18 cellular contexts compared by ENCODE assay signal in the genomic region with DNA sequence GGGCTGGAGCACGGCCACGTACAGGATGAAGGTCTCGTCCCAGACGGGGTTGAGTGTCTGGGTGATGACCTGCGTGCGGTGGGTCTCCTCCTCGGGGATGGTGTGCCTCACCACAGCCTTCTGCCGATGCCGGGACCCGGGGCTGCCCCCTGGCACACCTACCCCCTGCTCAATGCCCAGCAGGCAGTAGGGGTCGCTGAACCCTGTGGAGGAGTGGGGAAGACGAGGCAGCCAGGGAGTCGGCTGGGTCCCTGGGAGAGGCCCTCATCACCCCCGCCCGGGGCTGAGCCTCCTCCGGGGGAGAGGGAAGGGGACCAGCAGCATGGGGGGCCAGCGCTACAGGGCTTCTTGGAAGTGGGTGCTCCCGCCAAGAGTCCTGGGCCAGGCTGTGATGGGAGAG. TPM values are rescaled to one million over a fixed set of nuclear protein-coding genes. Genes with fewer than 3 reads are reported as not detected.
A peak's percentile ranks its signal among the peaks of the same experiment; 100 is the strongest.
DNase-seq lines count a peak whose midpoint lies in the region; ATAC-seq and TF ChIP-seq lines count a peak whose summit lies in the region.
"Had no signal": no experiment of that assay in that cellular context is flagged by ENCODE, and none has a peak within 500 bp of the region (broad histone marks: within the 10 kb centered on the region; RNA-seq: fewer than 3 reads in every experiment).

No MANE protein-coding gene starts in this region.

- H4K91ac ChIP-seq in mesenchymal stem cell (ENCODE audit: low read length), result peak overlapping the region; percentile 53

- H3K27ac Mint-ChIP-seq in stimulated activated naive CD8-positive, alpha-beta T cell treated with anti-CD3 and anti-CD28 coated beads, Interleukin-15, Interleukin-2, amounts not matched to agents 100 ng/mL and 50 ng/mL, for 24 hours, result peak overlapping the region; percentile 74
- peak overlapping the region; percentile 97 for H3K27ac Mint-ChIP-seq in activated CD8-positive, alpha-beta T cell treated with anti-CD3 and anti-CD28 coated beads, Interleukin-2, amount 10 ng/mL, durations not matched to agents 7 days and 5 days
- H3K27ac Mint-ChIP-seq: GM23338 had no signal

- H2BK120ac ChIP-seq in mesenchymal stem cell (ENCODE audit: low read depth, low read length), result no peak overlapping the region

- H3K27ac ChIP-seq in mesenchymal stem cell (ENCODE audit: low read length, poor library complexity, severe bottlenecking) (no peak overlapping the region), upper lobe of right lung (peak overlapping the region; percentile 90), dorsolateral prefrontal cortex (no peak overlapping the region), SJCRH30 (no peak overlapping the region)
- H3K27ac ChIP-seq: testis had no signal

- H3K4me1 ChIP-seq in mesenchymal stem cell (ENCODE audit: control insufficient read depth, insufficient read depth, low read depth, low read length) (peaks cover 22% of the 10 kb centered on the region), upper lobe of right lung (peaks cover 34% of the 10 kb centered on the region), SJCRH30 (peaks cover 17% of the 10 kb centered on the region; the same call in 1 of the 2 replicates)

- no peak for TF ChIP-seq CTCF in upper lobe of right lung (IDR thresholded peaks at IDR 0.05)
- no peak for TF ChIP-seq CTCF in dorsolateral prefrontal cortex (IDR thresholded peaks at IDR 0.05 in 54 of 56, conservative IDR thresholded peaks at IDR 0.05 in 2 of 56; ENCODE audit: low read depth in 1 of 56, partially characterized antibody in 56 of 56)

- ATAC-seq in stimulated activated naive CD8-positive, alpha-beta T cell treated with anti-CD3 and anti-CD28 coated beads, Interleukin-15, Interleukin-2, amounts not matched to agents 100 U/mL and 50 U/mL, for 24 hours, result no peak
- no peak for ATAC-seq in activated CD8-positive, alpha-beta T cell treated with anti-CD3 and anti-CD28 coated beads, Interleukin-2, amount 10 ng/mL, durations not matched to agents 7 days and 5 days
- ATAC-seq in upper lobe of right lung, result no peak
- ATAC-seq: GM23338, left cardiac atrium had no signal

- no peak overlapping the region for H3K9ac ChIP-seq in mesenchymal stem cell (ENCODE audit: low read length)

- H3K27me3 Mint-ChIP-seq in stimulated activated naive CD8-positive, alpha-beta T cell treated with anti-CD3 and anti-CD28 coated beads, Interleukin-15, Interleukin-2, amounts not matched to agents 100 ng/mL and 50 ng/mL, for 24 hours, result no peaks in the 10 kb centered on the region
- no peaks in the 10 kb centered on the region for H3K27me3 Mint-ChIP-seq in activated CD8-positive, alpha-beta T cell treated with anti-CD3 and anti-CD28 coated beads, Interleukin-2, amount 10 ng/mL, durations not matched to agents 7 days and 5 days (ENCODE audit: low read depth)

- H3K79me1 ChIP-seq in mesenchymal stem cell (replicated peaks; ENCODE audit: low read length, poor library complexity, severe bottlenecking), result peaks cover 3% of the 10 kb centered on the region

- no peak overlapping the region for H2AK5ac ChIP-seq in mesenchymal stem cell (ENCODE audit: low read length, severe bottlenecking)

- H3K36me3 Mint-ChIP-seq in stimulated activated naive CD8-positive, alpha-beta T cell treated with anti-CD3 and anti-CD28 coated beads, Interleukin-15, Interleukin-2, amounts not matched to agents 100 ng/mL and 50 ng/mL, for 24 hours (ENCODE audit: low read depth), result peaks cover 15% of the 10 kb centered on the region
- H3K36me3 Mint-ChIP-seq in activated CD8-positive, alpha-beta T cell treated with anti-CD3 and anti-CD28 coated beads, Interleukin-2, amount 10 ng/mL, durations not matched to agents 7 days and 5 days (ENCODE audit: low read depth), result peaks cover 53% of the 10 kb centered on the region

- no peak overlapping the region for H2AFZ ChIP-seq in mesenchymal stem cell (ENCODE audit: low read depth, low read length)
- H2AFZ ChIP-seq: GM23338 had no signal

- H3K36me3 ChIP-seq in mesenchymal stem cell (ENCODE audit: control insufficient read depth in 1 of 2, insufficient read depth in 2 of 2, low read depth in 1 of 2, low read length in 2 of 2) (peaks cover 21 to 28% of the 10 kb centered on the region in 2 experiments), upper lobe of right lung (peaks cover 32% of the 10 kb centered on the region), SJCRH30 (peaks cover 5% of the 10 kb centered on the region; the same call in 1 of the 2 replicates)

- no peak overlapping the region for H3K4ac ChIP-seq in mesenchymal stem cell (ENCODE audit: low read depth in 1 of 2, low read length in 2 of 2)

- H3K4me3 Mint-ChIP-seq in stimulated activated naive CD8-positive, alpha-beta T cell treated with anti-CD3 and anti-CD28 coated beads, Interleukin-15, Interleukin-2, amounts not matched to agents 100 ng/mL and 50 ng/mL, for 24 hours, result peak overlapping the region; percentile 94
- H3K4me3 Mint-ChIP-seq in activated CD8-positive, alpha-beta T cell treated with anti-CD3 and anti-CD28 coated beads, Interleukin-2, amount 10 ng/mL, durations not matched to agents 7 days and 5 days, result peak overlapping the region; percentile 91
- H3K4me3 Mint-ChIP-seq: GM23338 had no signal

- POLR2A ChIA-PET in activated CD8-positive, alpha-beta T cell treated with anti-CD3 and anti-CD28 coated beads, Interleukin-2, amount 10 ng/mL, durations not matched to agents 7 days and 5 days (lab: Charles Lee), result interaction anchor here (0.6 to 5.5 kb wide), 5 partner anchors 9 to 58 kb away, joined by 3 to 66 read pairs (median 8); a partner anchor contains a TSS

- peaks cover 17% of the 10 kb centered on the region for H3K4me1 Mint-ChIP-seq in stimulated activated naive CD8-positive, alpha-beta T cell treated with anti-CD3 and anti-CD28 coated beads, Interleukin-15, Interleukin-2, amounts not matched to agents 100 ng/mL and 50 ng/mL, for 24 hours (ENCODE audit: low read depth)
- peaks cover 31% of the 10 kb centered on the region for H3K4me1 Mint-ChIP-seq in activated CD8-positive, alpha-beta T cell treated with anti-CD3 and anti-CD28 coated beads, Interleukin-2, amount 10 ng/mL, durations not matched to agents 7 days and 5 days (ENCODE audit: low read depth)

- no peaks in the 10 kb centered on the region for H3K9me3 Mint-ChIP-seq in stimulated activated naive CD8-positive, alpha-beta T cell treated with anti-CD3 and anti-CD28 coated beads, Interleukin-15, Interleukin-2, amounts not matched to agents 100 ng/mL and 50 ng/mL, for 24 hours
- H3K9me3 Mint-ChIP-seq in activated CD8-positive, alpha-beta T cell treated with anti-CD3 and anti-CD28 coated beads, Interleukin-2, amount 10 ng/mL, durations not matched to agents 7 days and 5 days (ENCODE audit: insufficient read depth), result no peaks in the 10 kb centered on the region
- H3K9me3 Mint-ChIP-seq: GM23338 had no signal

- H2BK15ac ChIP-seq in mesenchymal stem cell (ENCODE audit: low read depth, poor library complexity, severe bottlenecking), result peak overlapping the region; percentile 78

- no peak overlapping the region for H2BK5ac ChIP-seq in mesenchymal stem cell (ENCODE audit: low read depth, low read length, poor library complexity, severe bottlenecking)

- intact Hi-C loops in upper lobe of right lung (cut with DNase I) (no loop called here), dorsolateral prefrontal cortex (cut with DNase I) (no loop called here)

- no peak overlapping the region for H4K8ac ChIP-seq in mesenchymal stem cell (ENCODE audit: low read length)

- H3K9me3 ChIP-seq in mesenchymal stem cell (ENCODE audit: control insufficient read depth, low read length) (no peaks in the 10 kb centered on the region), upper lobe of right lung (no peaks in the 10 kb centered on the region), SJCRH30 (replicated peaks) (no peaks in the 10 kb centered on the region)
- H3K9me3 ChIP-seq: testis had no signal

- no peak overlapping the region for H3K4me2 ChIP-seq in mesenchymal stem cell (ENCODE audit: low read length, poor library complexity, severe bottlenecking)
- H3K4me2 ChIP-seq: GM23338 had no signal

- H3K4me3 ChIP-seq in mesenchymal stem cell (ENCODE audit: insufficient read depth in 1 of 2, low read depth in 1 of 2, low read length in 2 of 2) (no peak overlapping the region), upper lobe of right lung (peak overlapping the region; percentile 58), dorsolateral prefrontal cortex (no peak overlapping the region), SJCRH30 (no peak overlapping the region)
- H3K4me3 ChIP-seq: GM23338, testis had no signal

- 94% methylated on average over 11 of the region's 18 CpGs for WGBS in mesenchymal stem cell

- H3K14ac ChIP-seq in mesenchymal stem cell (ENCODE audit: low read length in 2 of 2), result no peak overlapping the region

- no peaks in the 10 kb centered on the region for H3K27me3 ChIP-seq in mesenchymal stem cell (ENCODE audit: control insufficient read depth in 1 of 2, insufficient read depth in 1 of 2, low read length in 2 of 2)
- no peaks in the 10 kb centered on the region for H3K27me3 ChIP-seq in upper lobe of right lung
- no peaks in the 10 kb centered on the region for H3K27me3 ChIP-seq in dorsolateral prefrontal cortex
- H3K27me3 ChIP-seq in SJCRH30, result no peaks in the 10 kb centered on the region
- H3K27me3 ChIP-seq: testis had no signal

- DNase-seq in stimulated activated naive CD8-positive, alpha-beta T cell treated with anti-CD3 and anti-CD28 coated beads, Interleukin-15, Interleukin-2, amounts not matched to agents 100 U/mL and 50 U/mL, for 24 hours, result no peak
- no peak for DNase-seq in activated CD8-positive, alpha-beta T cell treated with anti-CD3 and anti-CD28 coated beads, Interleukin-2, amount 10 ng/mL, durations not matched to agents 7 days and 5 days
- no peak for DNase-seq in mesenchymal stem cell
- DNase-seq in upper lobe of right lung, result no peak
- DNase-seq in dorsolateral prefrontal cortex, result no peak
- no peak for DNase-seq in SJCRH30
- no peak for DNase-seq in NCI-H1436 treated with DMSO at 0.1 percent for 48 hours (lab: John Stamatoyannopoulos, UW)
- DNase-seq: activated CD4-positive, alpha-beta T cell treated with anti-CD3 and anti-CD28 coated beads, Interleukin-2, amount 50 U/mL, for 1 hour; activated naive CD4-positive, alpha-beta T cell treated with Interleukin-2 at 50 U/mL for 16 hours; DMS79 treated with DMSO at 0.1 percent for 48 hours; effector CD4-positive, alpha-beta T cell; NCI-H1694 treated with DMSO at 0.1 percent for 48 hours; NCI-H446; SHP77; testis had no signal

- no peak overlapping the region for H3K23ac ChIP-seq in mesenchymal stem cell (ENCODE audit: low read length in 2 of 2)

- no peak overlapping the region for H2BK12ac ChIP-seq in mesenchymal stem cell (ENCODE audit: low read length in 2 of 2)

- CTCF ChIA-PET in activated CD8-positive, alpha-beta T cell treated with anti-CD3 and anti-CD28 coated beads, Interleukin-2, amount 10 ng/mL, durations not matched to agents 7 days and 5 days (lab: Charles Lee), result interaction anchor here (0.7 to 3.7 kb wide), 5 partner anchors 16 to 92 kb away, joined by 3 to 21 read pairs (median 4); no protein-coding TSS in a partner anchor

- H3K18ac ChIP-seq in mesenchymal stem cell (ENCODE audit: low read depth in 1 of 2, low read length in 2 of 2), result no peak overlapping the region

RNA-seq across cellular contexts. Expression of a gene that starts 1.8 kb away (rescaled TPM):
- 100 to 1,000 TPM; 234 to 249 TPM for total RNA-seq in activated CD8-positive, alpha-beta T cell treated with anti-CD3 and anti-CD28 coated beads, Interleukin-2, amount 10 ng/mL, durations not matched to agents 7 days and 5 days
- polyA plus RNA-seq in mesenchymal stem cell (2013, experiment 1 of 2), result 1.1 TPM
- polyA plus RNA-seq in mesenchymal stem cell (2013, experiment 2 of 2), result 0.49 TPM
- total RNA-seq in upper lobe of right lung (145 TPM), dorsolateral prefrontal cortex (10 to 100 TPM in 85 of 120 experiments, 1 to 10 TPM in 35; 3.9 to 40.2 (median 13.0) TPM)
- total RNA-seq in SJCRH30 (2014; rRNA removed; shearing (Covaris generic)), result 1.4 and 3.2 TPM in 2 replicates

RNA-seq across cellular contexts. Expression of a gene that starts 12.7 kb away (rescaled TPM):
- 10 to 100 TPM; 64.3 to 68.6 TPM for total RNA-seq in activated CD8-positive, alpha-beta T cell treated with anti-CD3 and anti-CD28 coated beads, Interleukin-2, amount 10 ng/mL, durations not matched to agents 7 days and 5 days
- 173 TPM for polyA plus RNA-seq in mesenchymal stem cell (2013, experiment 1 of 2)
- 171 TPM for polyA plus RNA-seq in mesenchymal stem cell (2013, experiment 2 of 2)
- total RNA-seq in upper lobe of right lung (156 TPM), dorsolateral prefrontal cortex (100 to 1,000 TPM; 311 to 523 (median 421) TPM)
- total RNA-seq in SJCRH30 (2014; rRNA removed; shearing (Covaris generic)), result 36.3 and 38.3 TPM in 2 replicates

RNA-seq across cellular contexts. Expression of a gene that starts 36.0 kb away (rescaled TPM):
- 10 to 100 TPM; 31.4 to 36.8 TPM for total RNA-seq in activated CD8-positive, alpha-beta T cell treated with anti-CD3 and anti-CD28 coated beads, Interleukin-2, amount 10 ng/mL, durations not matched to agents 7 days and 5 days
- polyA plus RNA-seq in mesenchymal stem cell (2013, experiment 1 of 2), result 42.8 TPM
- polyA plus RNA-seq in mesenchymal stem cell (2013, experiment 2 of 2), result 46.1 TPM
- total RNA-seq in upper lobe of right lung, result 31.0 TPM
- 100 to 1,000 TPM in 3 of 120 experiments, 10 to 100 TPM in 117; 19.7 to 109 (median 43.9) TPM for total RNA-seq in dorsolateral prefrontal cortex
- total RNA-seq in SJCRH30 (2014; rRNA removed; shearing (Covaris generic)), result 8.1 and 9.9 TPM in 2 replicates

RNA-seq across cellular contexts. Expression of a gene that starts 54.3 kb away (rescaled TPM):
- 10 to 100 TPM; 35.8 to 37.3 TPM for total RNA-seq in activated CD8-positive, alpha-beta T cell treated with anti-CD3 and anti-CD28 coated beads, Interleukin-2, amount 10 ng/mL, durations not matched to agents 7 days and 5 days
- 15.7 TPM for polyA plus RNA-seq in mesenchymal stem cell (2013, experiment 1 of 2)
- 15.2 TPM for polyA plus RNA-seq in mesenchymal stem cell (2013, experiment 2 of 2)
- total RNA-seq in upper lobe of right lung, result 28.7 TPM
- total RNA-seq in dorsolateral prefrontal cortex, result 10 to 100 TPM; 11.9 to 37.4 (median 20.2) TPM
- total RNA-seq in SJCRH30 (2014; rRNA removed; shearing (Covaris generic)), result 7.4 and 7.9 TPM in 2 replicates

RNA-seq across cellular contexts. Expression of a gene that starts 57.8 kb away (rescaled TPM):
- total RNA-seq in activated CD8-positive, alpha-beta T cell treated with anti-CD3 and anti-CD28 coated beads, Interleukin-2, amount 10 ng/mL, durations not matched to agents 7 days and 5 days, result 10 to 100 TPM; 30.2 to 31.0 TPM
- polyA plus RNA-seq in mesenchymal stem cell (2013, experiment 1 of 2), result 16.2 TPM
- polyA plus RNA-seq in mesenchymal stem cell (2013, experiment 2 of 2), result 14.8 TPM
- total RNA-seq in upper lobe of right lung (27.1 TPM), dorsolateral prefrontal cortex (10 to 100 TPM; 20.6 to 51.6 (median 29.4) TPM)
- 40.6 and 51.4 TPM in 2 replicates for total RNA-seq in SJCRH30 (2014; rRNA removed; shearing (Covaris generic))
